ENCODE assay signal across 27 cellular contexts in genomic region chr11:111932605-111932938, GRCh38. TPM values are rescaled to one million over a fixed set of nuclear protein-coding genes. Genes with fewer than 3 reads are reported as not detected.
A peak's percentile ranks its signal among the peaks of the same experiment; 100 is the strongest.
DNase-seq lines count a peak whose midpoint lies in the region; ATAC-seq and TF ChIP-seq lines count a peak whose summit lies in the region.
"Had no signal": no experiment of that assay in that cellular context is flagged by ENCODE, and none has a peak within 500 bp of the region (broad histone marks: within the 10 kb centered on the region; RNA-seq: fewer than 3 reads in every experiment).

No MANE protein-coding gene starts in this region.

- H3K9me3 ChIP-seq in CD4-positive, CD25-positive, alpha-beta regulatory T cell (ENCODE audit: control insufficient read depth in 2 of 2, low read length in 2 of 2), result no peaks in the 10 kb centered on the region
- H3K9me3 ChIP-seq: BLaER1, ovary, thyroid gland had no signal

- no peaks in the 10 kb centered on the region for H3K27me3 Mint-ChIP-seq in activated CD8-positive, alpha-beta T cell treated with anti-CD3 and anti-CD28 coated beads for 36 hours
- H3K27me3 Mint-ChIP-seq in activated CD8-positive, alpha-beta T cell treated with anti-CD3 and anti-CD28 coated beads, Interleukin-2, amount 10 ng/mL, durations not matched to agents 7 days and 5 days (ENCODE audit: low read depth), result no peaks in the 10 kb centered on the region
- peaks cover 8% of the 10 kb centered on the region for H3K27me3 Mint-ChIP-seq in CD4-positive, CD25-positive, alpha-beta regulatory T cell
- H3K27me3 Mint-ChIP-seq in T-helper 1 cell treated with Interleukin-12 subunit alpha and Interleukin-12 subunit beta and Interleukin-4 antibody, amounts not matched to agents 30 μg/mL and 1 μg/mL, for 36 hours (ENCODE audit: low read depth), result no peaks in the 10 kb centered on the region
- peaks cover 2% of the 10 kb centered on the region for H3K27me3 Mint-ChIP-seq in glutamatergic neuron (ENCODE audit: unreplicated experiment)

- ATAC-seq in activated CD8-positive, alpha-beta T cell treated with anti-CD3 and anti-CD28 coated beads for 36 hours, result peak; percentile 50
- no peak for ATAC-seq in activated CD8-positive, alpha-beta T cell treated with anti-CD3 and anti-CD28 coated beads, Interleukin-2, amount 10 ng/mL, durations not matched to agents 7 days and 5 days
- ATAC-seq in CD4-positive, CD25-positive, alpha-beta regulatory T cell (ENCODE audit: low read depth in 2 of 2), result no peak
- ATAC-seq: stimulated activated memory B cell treated with anti-CD40 and anti-IgM and Interleukin-4, amounts not matched to agents 10 μg/mL and 1 μg/mL and 100 μg/mL, for 72 hours had no signal

- intact Hi-C loops in activated CD8-positive, alpha-beta T cell treated with anti-CD3 and anti-CD28 coated beads for 36 hours (cut with micrococcal nuclease), result loop anchor here (10.0 kb wide), 1 partner anchor 92 kb away; the partner anchor contains the start of gene DLAT
- intact Hi-C loops in head of caudate nucleus (cut with DNase I), result loop anchor here (10.0 kb wide), 1 partner anchor 142 kb away; the partner anchor contains the start of genes NKAPD1 and PIH1D2

- H3K27ac Mint-ChIP-seq in activated CD8-positive, alpha-beta T cell treated with anti-CD3 and anti-CD28 coated beads for 36 hours, result peak overlapping the region; percentile 58
- no peak overlapping the region for H3K27ac Mint-ChIP-seq in activated CD8-positive, alpha-beta T cell treated with anti-CD3 and anti-CD28 coated beads, Interleukin-2, amount 10 ng/mL, durations not matched to agents 7 days and 5 days
- peak overlapping the region in 1 of 3 donors; percentile 50 for H3K27ac Mint-ChIP-seq in CD4-positive, CD25-positive, alpha-beta regulatory T cell
- H3K27ac Mint-ChIP-seq in T-helper 1 cell treated with Interleukin-12 subunit alpha and Interleukin-12 subunit beta and Interleukin-4 antibody, amounts not matched to agents 30 μg/mL and 1 μg/mL, for 36 hours, result peak overlapping the region; percentile 4
- no peak overlapping the region for H3K27ac Mint-ChIP-seq in glutamatergic neuron (ENCODE audit: unreplicated experiment)
- H3K27ac Mint-ChIP-seq: stimulated activated memory B cell treated with anti-CD40 and anti-IgM and Interleukin-4, amounts not matched to agents 10 μg/mL and 1 μg/mL and 100 μg/mL, for 72 hours had no signal

- H3K4me1 Mint-ChIP-seq in activated CD8-positive, alpha-beta T cell treated with anti-CD3 and anti-CD28 coated beads for 36 hours (ENCODE audit: low read depth), result peaks cover 35% of the 10 kb centered on the region
- peaks cover 21% of the 10 kb centered on the region for H3K4me1 Mint-ChIP-seq in activated CD8-positive, alpha-beta T cell treated with anti-CD3 and anti-CD28 coated beads, Interleukin-2, amount 10 ng/mL, durations not matched to agents 7 days and 5 days (ENCODE audit: low read depth)
- peaks cover 1 to 22% (median 10%) of the 10 kb centered on the region in 4 donors for H3K4me1 Mint-ChIP-seq in CD4-positive, CD25-positive, alpha-beta regulatory T cell
- H3K4me1 Mint-ChIP-seq in T-helper 1 cell treated with Interleukin-12 subunit alpha and Interleukin-12 subunit beta and Interleukin-4 antibody, amounts not matched to agents 30 μg/mL and 1 μg/mL, for 36 hours (ENCODE audit: low read depth), result peaks cover 23% of the 10 kb centered on the region
- H3K4me1 Mint-ChIP-seq in glutamatergic neuron (ENCODE audit: low read depth, unreplicated experiment), result peaks cover 17% of the 10 kb centered on the region

- no peaks in the 10 kb centered on the region for H3K36me3 Mint-ChIP-seq in activated CD8-positive, alpha-beta T cell treated with anti-CD3 and anti-CD28 coated beads for 36 hours (ENCODE audit: low read depth)
- no peaks in the 10 kb centered on the region for H3K36me3 Mint-ChIP-seq in activated CD8-positive, alpha-beta T cell treated with anti-CD3 and anti-CD28 coated beads, Interleukin-2, amount 10 ng/mL, durations not matched to agents 7 days and 5 days (ENCODE audit: low read depth)
- no peaks in the 10 kb centered on the region for H3K36me3 Mint-ChIP-seq in CD4-positive, CD25-positive, alpha-beta regulatory T cell
- H3K36me3 Mint-ChIP-seq in T-helper 1 cell treated with Interleukin-12 subunit alpha and Interleukin-12 subunit beta and Interleukin-4 antibody, amounts not matched to agents 30 μg/mL and 1 μg/mL, for 36 hours (ENCODE audit: low read depth), result no peaks in the 10 kb centered on the region
- H3K36me3 Mint-ChIP-seq in glutamatergic neuron (ENCODE audit: unreplicated experiment), result no peaks in the 10 kb centered on the region
- H3K36me3 Mint-ChIP-seq: stimulated activated memory B cell treated with anti-CD40 and anti-IgM and Interleukin-4, amounts not matched to agents 10 μg/mL and 1 μg/mL and 100 μg/mL, for 72 hours had no signal

- POLR2A ChIA-PET in activated CD8-positive, alpha-beta T cell treated with anti-CD3 and anti-CD28 coated beads for 36 hours (lab: Charles Lee), result interaction anchor here (1.1 kb wide), 1 partner anchor 12 kb away, joined by 3 read pairs; no protein-coding TSS in a partner anchor
- POLR2A ChIA-PET in activated CD8-positive, alpha-beta T cell treated with anti-CD3 and anti-CD28 coated beads, Interleukin-2, amount 10 ng/mL, durations not matched to agents 7 days and 5 days (lab: Charles Lee), result no interaction called here

- TF ChIP-seq CTCF in activated CD8-positive, alpha-beta T cell treated with anti-CD3 and anti-CD28 coated beads for 36 hours (IDR thresholded peaks at IDR 0.05), result no peak
- no peak for TF ChIP-seq CTCF in glutamatergic neuron (IDR thresholded peaks at IDR 0.05; ENCODE audit: partially characterized antibody, unreplicated experiment)

- no peak for DNase-seq in activated CD8-positive, alpha-beta T cell treated with anti-CD3 and anti-CD28 coated beads for 36 hours
- no peak for DNase-seq in activated CD8-positive, alpha-beta T cell treated with anti-CD3 and anti-CD28 coated beads, Interleukin-2, amount 10 ng/mL, durations not matched to agents 7 days and 5 days
- peak in 1 of 3 donors; percentile 16 for DNase-seq in CD4-positive, CD25-positive, alpha-beta regulatory T cell
- DNase-seq in inferior parietal cortex (ENCODE audit: extremely low spot score) (peak; percentile 53), LoVo (ENCODE audit: low spot score) (no peak), glutamatergic neuron (no peak), head of caudate nucleus (no peak)
- DNase-seq: ACHN; activated effector memory CD4-positive, alpha-beta T cell treated with Interleukin-2 at 50 U/mL for 16 hours; aorta; Calu3; H7; islet precursor cell; KG1; NCI-H187; NCI-H2171 treated with DMSO at 0.1 percent for 48 hours; NCI-H526; ovary; stimulated activated CD4-positive, alpha-beta T cell treated with anti-CD3 and anti-CD28 coated beads, Interleukin-2, amount 100 ng/mL, for 48 hours; T-helper 9 cell; thyroid gland had no signal

- H3K4me1 ChIP-seq in CD4-positive, CD25-positive, alpha-beta regulatory T cell (ENCODE audit: control insufficient read depth, insufficient read depth, low read length, poor library complexity, severe bottlenecking), result peaks cover 19% of the 10 kb centered on the region

- H3K4me3 ChIP-seq in CD4-positive, CD25-positive, alpha-beta regulatory T cell (ENCODE audit: low read depth, low read length), result no peak overlapping the region
- H3K4me3 ChIP-seq: BLaER1, ovary, thyroid gland had no signal

- CTCF ChIA-PET in activated CD8-positive, alpha-beta T cell treated with anti-CD3 and anti-CD28 coated beads for 36 hours (lab: Charles Lee), result interaction anchor here (1.0 to 19.6 kb wide), 8 partner anchors 9 to 64 kb away, joined by 4 to 223 read pairs (median 7); partner anchors contain the start of gene ALG9
- CTCF ChIA-PET in activated CD8-positive, alpha-beta T cell treated with anti-CD3 and anti-CD28 coated beads, Interleukin-2, amount 10 ng/mL, durations not matched to agents 7 days and 5 days (lab: Charles Lee), result interaction anchor here (1.1 to 13.6 kb wide), 8 partner anchors 9 to 348 kb away, joined by 3 to 261 read pairs (median 5); partner anchors contain the start of gene CFAP68

- no peaks in the 10 kb centered on the region for H3K27me3 ChIP-seq in CD4-positive, CD25-positive, alpha-beta regulatory T cell (ENCODE audit: control insufficient read depth, insufficient read depth, low read length)
- H3K27me3 ChIP-seq: ovary, thyroid gland had no signal

- H3K9me3 Mint-ChIP-seq in activated CD8-positive, alpha-beta T cell treated with anti-CD3 and anti-CD28 coated beads for 36 hours, result no peaks in the 10 kb centered on the region
- H3K9me3 Mint-ChIP-seq in activated CD8-positive, alpha-beta T cell treated with anti-CD3 and anti-CD28 coated beads, Interleukin-2, amount 10 ng/mL, durations not matched to agents 7 days and 5 days (ENCODE audit: insufficient read depth), result no peaks in the 10 kb centered on the region
- H3K9me3 Mint-ChIP-seq in CD4-positive, CD25-positive, alpha-beta regulatory T cell, result no peaks in the 10 kb centered on the region
- H3K9me3 Mint-ChIP-seq in T-helper 1 cell treated with Interleukin-12 subunit alpha and Interleukin-12 subunit beta and Interleukin-4 antibody, amounts not matched to agents 30 μg/mL and 1 μg/mL, for 36 hours, result no peaks in the 10 kb centered on the region
- H3K9me3 Mint-ChIP-seq in glutamatergic neuron (ENCODE audit: unreplicated experiment), result peaks cover 5% of the 10 kb centered on the region
- H3K9me3 Mint-ChIP-seq: nephron; stimulated activated memory B cell treated with anti-CD40 and anti-IgM and Interleukin-4, amounts not matched to agents 10 μg/mL and 1 μg/mL and 100 μg/mL, for 72 hours had no signal

- H3K27ac ChIP-seq in CD4-positive, CD25-positive, alpha-beta regulatory T cell (ENCODE audit: insufficient read depth, low read length, poor library complexity, severe bottlenecking), result no peak overlapping the region
- H3K27ac ChIP-seq: BLaER1, ovary had no signal

- H3K36me3 ChIP-seq in CD4-positive, CD25-positive, alpha-beta regulatory T cell (ENCODE audit: control insufficient read depth, insufficient read depth, low read length), result no peaks in the 10 kb centered on the region
- H3K36me3 ChIP-seq: BLaER1, ovary, thyroid gland had no signal

- H3K4me3 Mint-ChIP-seq in activated CD8-positive, alpha-beta T cell treated with anti-CD3 and anti-CD28 coated beads for 36 hours, result peak overlapping the region; percentile 1
- H3K4me3 Mint-ChIP-seq in activated CD8-positive, alpha-beta T cell treated with anti-CD3 and anti-CD28 coated beads, Interleukin-2, amount 10 ng/mL, durations not matched to agents 7 days and 5 days, result no peak overlapping the region
- H3K4me3 Mint-ChIP-seq in CD4-positive, CD25-positive, alpha-beta regulatory T cell, result peak overlapping the region in 3 of 4 donors; percentile 2 to 81 (median 35)
- H3K4me3 Mint-ChIP-seq in T-helper 1 cell treated with Interleukin-12 subunit alpha and Interleukin-12 subunit beta and Interleukin-4 antibody, amounts not matched to agents 30 μg/mL and 1 μg/mL, for 36 hours, result peak overlapping the region; percentile 2
- H3K4me3 Mint-ChIP-seq in glutamatergic neuron (ENCODE audit: unreplicated experiment), result no peak overlapping the region
- H3K4me3 Mint-ChIP-seq: nephron; stimulated activated memory B cell treated with anti-CD40 and anti-IgM and Interleukin-4, amounts not matched to agents 10 μg/mL and 1 μg/mL and 100 μg/mL, for 72 hours had no signal

RNA-seq across cellular contexts. Expression of gene DIXDC1, which starts 4.6 kb away (rescaled TPM):
- total RNA-seq in activated CD8-positive, alpha-beta T cell treated with anti-CD3 and anti-CD28 coated beads for 36 hours, result 1 to 10 TPM; 9.1 to 9.4 TPM
- 1 to 10 TPM; 3.1 to 5.1 TPM for total RNA-seq in activated CD8-positive, alpha-beta T cell treated with anti-CD3 and anti-CD28 coated beads, Interleukin-2, amount 10 ng/mL, durations not matched to agents 7 days and 5 days
- 3.9 TPM for total RNA-seq in CD4-positive, CD25-positive, alpha-beta regulatory T cell
- polyA plus RNA-seq in CD4-positive, CD25-positive, alpha-beta regulatory T cell, result 1 to 10 TPM in 3 of 4 donors, under 1 TPM in 1; 0.78 to 1.5 (median 1.3) TPM
- total RNA-seq in glutamatergic neuron (ENCODE audit: unreplicated experiment), result 27.2 TPM

RNA-seq across cellular contexts. Expression of gene C11orf52, which starts 13.9 kb away (rescaled TPM):
- not detected for total RNA-seq in activated CD8-positive, alpha-beta T cell treated with anti-CD3 and anti-CD28 coated beads for 36 hours
- not detected for total RNA-seq in activated CD8-positive, alpha-beta T cell treated with anti-CD3 and anti-CD28 coated beads, Interleukin-2, amount 10 ng/mL, durations not matched to agents 7 days and 5 days
- not detected for total RNA-seq in CD4-positive, CD25-positive, alpha-beta regulatory T cell
- under 1 TPM in 1 of 4 donors, not detected in 3; 0.41 TPM for polyA plus RNA-seq in CD4-positive, CD25-positive, alpha-beta regulatory T cell
- total RNA-seq in glutamatergic neuron (ENCODE audit: unreplicated experiment), result not detected
- total RNA-seq: HT1080 had no signal

RNA-seq across cellular contexts. Expression of gene HSPB2, which starts 20.0 kb away (rescaled TPM):
- total RNA-seq in activated CD8-positive, alpha-beta T cell treated with anti-CD3 and anti-CD28 coated beads for 36 hours, result not detected
- not detected for total RNA-seq in activated CD8-positive, alpha-beta T cell treated with anti-CD3 and anti-CD28 coated beads, Interleukin-2, amount 10 ng/mL, durations not matched to agents 7 days and 5 days
- not detected for total RNA-seq in CD4-positive, CD25-positive, alpha-beta regulatory T cell
- polyA plus RNA-seq in CD4-positive, CD25-positive, alpha-beta regulatory T cell, result not detected
- total RNA-seq in glutamatergic neuron (ENCODE audit: unreplicated experiment), result 1.4 TPM
- total RNA-seq: Calu3, dermis microvascular lymphatic vessel endothelial cell, H7, HT1080 had no signal

RNA-seq across cellular contexts. Expression of gene CRYAB, which starts 21.0 kb away (rescaled TPM):
- not detected for total RNA-seq in activated CD8-positive, alpha-beta T cell treated with anti-CD3 and anti-CD28 coated beads for 36 hours
- total RNA-seq in activated CD8-positive, alpha-beta T cell treated with anti-CD3 and anti-CD28 coated beads, Interleukin-2, amount 10 ng/mL, durations not matched to agents 7 days and 5 days, result not detected
- total RNA-seq in CD4-positive, CD25-positive, alpha-beta regulatory T cell, result not detected
- not detected for polyA plus RNA-seq in CD4-positive, CD25-positive, alpha-beta regulatory T cell
- total RNA-seq in glutamatergic neuron (ENCODE audit: unreplicated experiment), result 0.64 TPM
- total RNA-seq: HT1080 had no signal

RNA-seq across cellular contexts. Expression of gene CFAP68, which starts 53.2 kb away (rescaled TPM):
- 10 to 100 TPM; 38.6 to 39.1 TPM for total RNA-seq in activated CD8-positive, alpha-beta T cell treated with anti-CD3 and anti-CD28 coated beads for 36 hours
- 10 to 100 TPM; 17.8 to 18.3 TPM for total RNA-seq in activated CD8-positive, alpha-beta T cell treated with anti-CD3 and anti-CD28 coated beads, Interleukin-2, amount 10 ng/mL, durations not matched to agents 7 days and 5 days
- 8.3 TPM for total RNA-seq in CD4-positive, CD25-positive, alpha-beta regulatory T cell
- 10 to 100 TPM; 24.6 to 44.6 (median 27.4) TPM for polyA plus RNA-seq in CD4-positive, CD25-positive, alpha-beta regulatory T cell
- 21.7 TPM for total RNA-seq in glutamatergic neuron (ENCODE audit: unreplicated experiment)

Comparison
In these comparisons a context has a peak if more than half of its experiments do, and no peak if none do; other contexts are left out.
1. H3K27ac Mint-ChIP-seq: peak in activated CD8-positive, alpha-beta T cell treated with anti-CD3 and anti-CD28 coated beads for 36 hours (single experiment) and T-helper 1 cell treated with Interleukin-12 subunit alpha and Interleukin-12 subunit beta and Interleukin-4 antibody, amounts not matched to agents 30 μg/mL and 1 μg/mL, for 36 hours (single experiment); none in activated CD8-positive, alpha-beta T cell treated with anti-CD3 and anti-CD28 coated beads, Interleukin-2, amount 10 ng/mL, durations not matched to agents 7 days and 5 days (single experiment) and glutamatergic neuron (single experiment).
2. H3K4me3 Mint-ChIP-seq: peak in activated CD8-positive, alpha-beta T cell treated with anti-CD3 and anti-CD28 coated beads for 36 hours (single experiment), CD4-positive, CD25-positive, alpha-beta regulatory T cell (3 of 4) and T-helper 1 cell treated with Interleukin-12 subunit alpha and Interleukin-12 subunit beta and Interleukin-4 antibody, amounts not matched to agents 30 μg/mL and 1 μg/mL, for 36 hours (single experiment); none in activated CD8-positive, alpha-beta T cell treated with anti-CD3 and anti-CD28 coated beads, Interleukin-2, amount 10 ng/mL, durations not matched to agents 7 days and 5 days (single experiment) and glutamatergic neuron (single experiment).